Comparison of ENCODE assay signal across 19 cellular contexts in genomic region chr4:17665346-17665745, GRCh38. TPM values are rescaled to one million over a fixed set of nuclear protein-coding genes. Genes with fewer than 3 reads are reported as not detected.
DNase-seq lines count a peak whose midpoint lies in the region; ATAC-seq and TF ChIP-seq lines count a peak whose summit lies in the region.
"Had no signal": no experiment of that assay in that cellular context is flagged by ENCODE, and none has a peak within 500 bp of the region (broad histone marks: within the 10 kb centered on the region; RNA-seq: fewer than 3 reads in every experiment).

No MANE protein-coding gene starts in this region.

- H3K4me3 ChIP-seq in NB4 (ENCODE audit: low read depth, low read length) (peak overlapping the region; percentile 36), tibial artery (no peak overlapping the region)
- H3K4me3 ChIP-seq: esophagus squamous epithelium, heart right ventricle, transverse colon had no signal

- no peak overlapping the region for H3K27ac ChIP-seq in tibial artery
- H3K27ac ChIP-seq: esophagus squamous epithelium, heart right ventricle, KMS-11, transverse colon had no signal

- DNase-seq in Caki2 (ENCODE audit: low read depth) = peak; percentile 19
- DNase-seq in NB4 (ENCODE audit: low read depth) = peak; percentile 74
- no peak for DNase-seq in dermis blood vessel endothelial cell
- DNase-seq in sciatic nerve (ENCODE audit: low spot score) = no peak
- DNase-seq in NCI-H2171 (lab: John Stamatoyannopoulos, UW) = no peak
- DNase-seq in tibial artery = no peak
- DNase-seq: ACHN; activated CD4-positive, alpha-beta T cell treated with anti-CD3 and anti-CD28 coated beads for 1 hour; activated CD8-positive, alpha-beta memory T cell treated with anti-CD3 and anti-CD28 coated beads, Interleukin-2, amount 50 U/mL, for 4 hours; activated naive CD4-positive, alpha-beta T cell treated with Interleukin-2 at 50 U/mL for 16 hours; esophagus squamous epithelium; heart right ventricle; kidney; NCI-H146; NCI-H524; transverse colon had no signal

- TF ChIP-seq CTCF in NB4 (IDR thresholded peaks at IDR 0.05; ENCODE audit: low read depth, low read length) (no peak), tibial artery (IDR thresholded peaks at IDR 0.05) (no peak)

- intact Hi-C loops in sciatic nerve (cut with DNase I) = loop anchor here (10.0 kb wide), 1 partner anchor 1089 kb away; no protein-coding TSS in a partner anchor
- intact Hi-C loops in tibial artery (cut with DNase I; ENCODE audit: low total_unique reads) = no loop called here

- no peaks in the 10 kb centered on the region for H3K27me3 ChIP-seq in tibial artery
- H3K27me3 ChIP-seq: esophagus squamous epithelium, transverse colon had no signal

- H3K9me3 ChIP-seq in tibial artery = no peaks in the 10 kb centered on the region
- H3K9me3 ChIP-seq: esophagus squamous epithelium, heart right ventricle, transverse colon had no signal

- peak; percentile 44 for ATAC-seq in GM19395 (IDR thresholded peaks at IDR 0.05; ENCODE audit: unreplicated experiment)
- peak; percentile 40 for ATAC-seq in HG02884 (IDR thresholded peaks at IDR 0.05; ENCODE audit: unreplicated experiment)
- no peak for ATAC-seq in sciatic nerve

- no peaks in the 10 kb centered on the region for H3K4me1 ChIP-seq in tibial artery
- H3K4me1 ChIP-seq: esophagus squamous epithelium, transverse colon had no signal

- TF ChIP-seq POLR2A in NB4 (IDR thresholded peaks at IDR 0.05; ENCODE audit: extremely low read depth, insufficient read length) = no peak

- in situ Hi-C loops in Caki2 (cut with HindIII; ENCODE audit: low pct_unique_long_range_greater_than_20kb, low sequenced_read_pairs) = no loop called here

- no peaks in the 10 kb centered on the region for H3K36me3 ChIP-seq in tibial artery
- H3K36me3 ChIP-seq: esophagus squamous epithelium, heart right ventricle, transverse colon had no signal

RNA-seq across cellular contexts. Expression of gene MED28, which starts 50.9 kb away (rescaled TPM):
- total RNA-seq in Caki2 (2014; rRNA removed; shearing (Covaris generic); ENCODE audit: low replicate concordance) = 14.5 and 18.5 TPM in 2 replicates
- 11.4 TPM in 2 replicates for total RNA-seq in dermis blood vessel endothelial cell
- total RNA-seq in sciatic nerve = 48.4 TPM

Comparison
In these comparisons a context has a peak if more than half of its experiments do, and no peak if none do; other contexts are left out.
1. DNase-seq: peak in Caki2 (single experiment) and NB4 (single experiment); none in dermis blood vessel endothelial cell (single experiment), sciatic nerve (single experiment), NCI-H2171 (single experiment) and tibial artery (0 of 2).